Comparison of ENCODE assay signal across 15 cellular contexts in genomic region chr22:43905681-43906080, GRCh38. TPM values are rescaled to one million over a fixed set of nuclear protein-coding genes. Genes with fewer than 3 reads are reported as not detected.
A peak's percentile ranks its signal among the peaks of the same experiment; 100 is the strongest.
DNase-seq lines count a peak whose midpoint lies in the region.
"Had no signal": no experiment of that assay in that cellular context is flagged by ENCODE, and none has a peak within 500 bp of the region (broad histone marks: within the 10 kb centered on the region; RNA-seq: fewer than 3 reads in every experiment).

No MANE protein-coding gene starts in this region.

- peaks cover 4% of the 10 kb centered on the region for H3K27me3 Mint-ChIP-seq in activated CD4-positive, alpha-beta T cell treated with anti-CD3 and anti-CD28 coated beads, Interleukin-2, amount 10 ng/mL, durations not matched to agents 24 days and 14 days

- intact Hi-C loops in activated CD4-positive, alpha-beta T cell treated with anti-CD3 and anti-CD28 coated beads, Interleukin-2, amount 10 ng/mL, durations not matched to agents 24 days and 14 days (cut with micrococcal nuclease) = no loop called here

- DNase-seq in NCI-H524 (lab: John Stamatoyannopoulos, UW) (peak; percentile 17 to 42), NCI-H524 treated with DMSO at 0.1 percent for 48 hours (lab: John Stamatoyannopoulos, UW) (no peak), NCI-H82 (lab: John Stamatoyannopoulos, UW) (peak; percentile 69), myocyte (ENCODE audit: low read depth) (peak; percentile 44), NK-92 (lab: John Stamatoyannopoulos, UW; ENCODE audit: unreplicated experiment) (no peak), NOMO-1 (lab: John Stamatoyannopoulos, UW; ENCODE audit: unreplicated experiment in 2 of 2) (no peak)
- DNase-seq in activated CD4-positive, alpha-beta T cell treated with anti-CD3 and anti-CD28 coated beads, Interleukin-2, amount 10 ng/mL, durations not matched to agents 24 days and 14 days = no peak
- DNase-seq: AML-193; Caco-2; CD4-positive, alpha-beta T cell; GM23248 had no signal

- no peaks in the 10 kb centered on the region for H3K4me1 Mint-ChIP-seq in activated CD4-positive, alpha-beta T cell treated with anti-CD3 and anti-CD28 coated beads, Interleukin-2, amount 10 ng/mL, durations not matched to agents 24 days and 14 days

- no peaks in the 10 kb centered on the region for H3K36me3 Mint-ChIP-seq in activated CD4-positive, alpha-beta T cell treated with anti-CD3 and anti-CD28 coated beads, Interleukin-2, amount 10 ng/mL, durations not matched to agents 24 days and 14 days (ENCODE audit: low read depth)

- no peak overlapping the region for H3K4me3 Mint-ChIP-seq in activated CD4-positive, alpha-beta T cell treated with anti-CD3 and anti-CD28 coated beads, Interleukin-2, amount 10 ng/mL, durations not matched to agents 24 days and 14 days
- H3K4me3 Mint-ChIP-seq: CD4-positive, alpha-beta T cell had no signal

- H3K27ac Mint-ChIP-seq in activated CD4-positive, alpha-beta T cell treated with anti-CD3 and anti-CD28 coated beads, Interleukin-2, amount 10 ng/mL, durations not matched to agents 24 days and 14 days = no peak overlapping the region
- H3K27ac Mint-ChIP-seq: CD4-positive, alpha-beta T cell had no signal

- no peaks in the 10 kb centered on the region for H3K9me3 Mint-ChIP-seq in activated CD4-positive, alpha-beta T cell treated with anti-CD3 and anti-CD28 coated beads, Interleukin-2, amount 10 ng/mL, durations not matched to agents 24 days and 14 days
- H3K9me3 Mint-ChIP-seq: CD4-positive, alpha-beta T cell had no signal

RNA-seq across cellular contexts. Expression of gene PNPLA5, which starts 13.9 kb away (rescaled TPM):
- total RNA-seq in myocyte = not detected in 2 replicates
- 0.13 TPM for polyA plus RNA-seq in myocyte (2012)
- total RNA-seq in activated CD4-positive, alpha-beta T cell treated with anti-CD3 and anti-CD28 coated beads, Interleukin-2, amount 10 ng/mL, durations not matched to agents 24 days and 14 days = not detected in 2 replicates
- total RNA-seq: Caco-2; CD4-positive, alpha-beta T cell; GM23248; H4; HT-29 had no signal
- polyA plus RNA-seq: A549, BJ, GM23248 had no signal

RNA-seq across cellular contexts. Expression of gene PNPLA3, which starts 17.9 kb away (rescaled TPM):
- total RNA-seq in myocyte = 25.0 and 34.5 TPM in 2 replicates
- 28.4 TPM for polyA plus RNA-seq in myocyte (2012)
- total RNA-seq in activated CD4-positive, alpha-beta T cell treated with anti-CD3 and anti-CD28 coated beads, Interleukin-2, amount 10 ng/mL, durations not matched to agents 24 days and 14 days = 1.0 and 1.4 TPM in 2 replicates
- total RNA-seq: CD4-positive, alpha-beta T cell had no signal

RNA-seq across cellular contexts. Expression of gene SULT4A1, which starts 43.4 kb away (rescaled TPM):
- 0.36 TPM in 1 of 2 replicates, not detected in the other for total RNA-seq in myocyte
- 0.20 TPM for polyA plus RNA-seq in myocyte (2012)
- not detected in 2 replicates for total RNA-seq in activated CD4-positive, alpha-beta T cell treated with anti-CD3 and anti-CD28 coated beads, Interleukin-2, amount 10 ng/mL, durations not matched to agents 24 days and 14 days
- total RNA-seq: Caco-2; CD4-positive, alpha-beta T cell; GM23248; HT-29 had no signal
- polyA plus RNA-seq: A549, GM23248 had no signal

RNA-seq across cellular contexts. Expression of gene SAMM50, which starts 49.6 kb away (rescaled TPM):
- 32.6 and 34.8 TPM in 2 replicates for total RNA-seq in myocyte
- polyA plus RNA-seq in myocyte (2012) = 42.9 TPM
- total RNA-seq in activated CD4-positive, alpha-beta T cell treated with anti-CD3 and anti-CD28 coated beads, Interleukin-2, amount 10 ng/mL, durations not matched to agents 24 days and 14 days = 60.5 and 62.8 TPM in 2 replicates

Comparison
In these comparisons a context has a peak if more than half of its experiments do, and no peak if none do; other contexts are left out.
1. DNase-seq: peak in NCI-H524 (2 of 2), NCI-H82 (single experiment) and myocyte (single experiment); none in NCI-H524 treated with DMSO at 0.1 percent for 48 hours (single experiment), NK-92 (single experiment), activated CD4-positive, alpha-beta T cell treated with anti-CD3 and anti-CD28 coated beads, Interleukin-2, amount 10 ng/mL, durations not matched to agents 24 days and 14 days (single experiment) and NOMO-1 (0 of 2).
2. RNA of gene PNPLA3, which starts 17.9 kb away (total RNA-seq): 25.0 to 34.5 TPM in myocyte; 1.0 to 1.4 TPM in activated CD4-positive, alpha-beta T cell treated with anti-CD3 and anti-CD28 coated beads, Interleukin-2, amount 10 ng/mL, durations not matched to agents 24 days and 14 days; every median in the first group is over 10 times any median in the second.